Comparison of ENCODE assay signal across 27 cellular contexts in genomic region chr19:30738047-30738446, GRCh38.
"Had no signal": no experiment of that assay in that cellular context is flagged by ENCODE, and none has a peak within 500 bp of the region (broad histone marks: within the 10 kb centered on the region; RNA-seq: fewer than 3 reads in every experiment).

No MANE protein-coding gene starts in this region.

- H3K4me1 ChIP-seq: stomach, suprapubic skin, testis, thyroid gland, tibial artery, transverse colon, upper lobe of left lung, upper lobe of right lung, uterus, vagina had no signal

- H3K27me3 ChIP-seq: testis, thyroid gland, tibial artery, transverse colon, upper lobe of left lung, uterus, vagina had no signal

- H3K4me3 ChIP-seq: stomach, suprapubic skin, testis, thoracic aorta, thyroid gland, tibial artery, tibial nerve, transverse colon, upper lobe of left lung, upper lobe of right lung, uterus, vagina had no signal

- ATAC-seq: stimulated activated effector memory CD8-positive, alpha-beta T cell treated with anti-CD3 and anti-CD28 coated beads, Interleukin-12 subunit alpha, Interleukin-12 subunit beta, amount 100 ng/mL, for 72 hours; stimulated activated memory B cell treated with anti-CD40 and anti-IgM and Interleukin-4, amounts not matched to agents 10 μg/mL and 1 μg/mL and 100 μg/mL, for 72 hours; stimulated activated naive B cell treated with anti-CD40 and anti-IgM and Interleukin-4, amounts not matched to agents 10 μg/mL and 1 μg/mL and 100 μg/mL, for 72 hours; stimulated activated naive CD8-positive, alpha-beta T cell treated with anti-CD3 and anti-CD28 coated beads, Interleukin-15, amount 100 ng/mL, for 72 hours; stimulated activated naive CD8-positive, alpha-beta T cell treated with anti-CD3 and anti-CD28 coated beads, Interleukin-15, Interleukin-2, amounts not matched to agents 100 U/mL and 50 U/mL, for 24 hours; upper lobe of right lung had no signal

- H3K36me3 ChIP-seq: stomach, suprapubic skin, thoracic aorta, thyroid gland, tibial artery, tibial nerve, transverse colon, upper lobe of left lung, upper lobe of right lung, uterus, vagina had no signal

- H3K27ac ChIP-seq: stomach, suprapubic skin, testis, thoracic aorta, thyroid gland, tibial artery, tibial nerve, transverse colon, upper lobe of left lung, upper lobe of right lung, uterus, vagina had no signal

- FAIRE-seq: urothelium cell line had no signal

- H3K9me3 ChIP-seq: stomach, suprapubic skin, testis, thoracic aorta, thyroid gland, tibial artery, tibial nerve, transverse colon, upper lobe of left lung, upper lobe of right lung, uterus, vagina had no signal

- DNase-seq: stimulated activated CD4-positive, alpha-beta T cell treated with anti-CD3 and anti-CD28 coated beads, Interleukin-2, amount 100 ng/mL, for 48 hours; stimulated activated CD4-positive, alpha-beta T cell treated with anti-CD3 and anti-CD28 coated beads, Interleukin-4, amount 100 ng/mL, for 1 hour; stimulated activated CD4-positive, alpha-beta T cell treated with anti-CD3 and anti-CD28 coated beads, Interleukin-4, amount 100 ng/mL, for 24 hours; stimulated activated CD4-positive, alpha-beta T cell treated with anti-CD3 and anti-CD28 coated beads, Interleukin-4, amount 100 ng/mL, for 4 hours; stimulated activated CD8-positive, alpha-beta memory T cell treated with anti-CD3 and anti-CD28 coated beads, Interleukin-4, amount 100 ng/mL, for 48 hours; stimulated activated naive B cell treated with anti-CD40 and anti-IgM and Interleukin-4, amounts not matched to agents 10 μg/mL and 1 μg/mL and 100 μg/mL, for 72 hours; stimulated activated naive CD4-positive, alpha-beta T cell; stimulated activated naive CD4-positive, alpha-beta T cell treated with Interleukin-2 at 50 U/mL for 16 hours; stimulated activated naive CD8-positive, alpha-beta T cell treated with anti-CD3 and anti-CD28 coated beads, Interleukin-15, amount 100 ng/mL, for 72 hours; stimulated activated naive CD8-positive, alpha-beta T cell treated with anti-CD3 and anti-CD28 coated beads, Interleukin-15, Interleukin-2, amounts not matched to agents 100 U/mL and 50 U/mL, for 24 hours; stomach; substantia nigra; testis; thyroid gland; tibial artery; transverse colon; trophoblast cell; upper lobe of right lung; uterus had no signal
